In genomic region chr9:69411931-69412740, GRCh38 we compare ENCODE assay signal across 23 cellular contexts.
DNase-seq lines count a peak whose midpoint lies in the region; ATAC-seq and TF ChIP-seq lines count a peak whose summit lies in the region.
"Had no signal": no experiment of that assay in that cellular context is flagged by ENCODE, and none has a peak within 500 bp of the region (broad histone marks: within the 10 kb centered on the region; RNA-seq: fewer than 3 reads in every experiment).

No MANE protein-coding gene starts in this region.

- H4K20me1 ChIP-seq in SK-N-SH (ENCODE audit: insufficient read depth) = no peaks in the 10 kb centered on the region
- H4K20me1 ChIP-seq in osteoblast (ENCODE audit: insufficient read depth, low read length) = no peaks in the 10 kb centered on the region

- H3K27me3 ChIP-seq in SK-N-SH (ENCODE audit: insufficient read depth) (no peaks in the 10 kb centered on the region), heart right ventricle (no peaks in the 10 kb centered on the region), osteoblast (ENCODE audit: insufficient read depth, low read length) (no peaks in the 10 kb centered on the region), aorta (ENCODE audit: control insufficient read depth in 1 of 2, insufficient read depth in 2 of 2, low read length in 1 of 2) (no peaks in the 10 kb centered on the region), A673 (replicated peaks; ENCODE audit: insufficient read depth, low read depth, low read length, poor library complexity) (no peaks in the 10 kb centered on the region)
- H3K27me3 ChIP-seq: testis had no signal

- no peaks in the 10 kb centered on the region for H3F3A ChIP-seq in SK-N-SH (replicated peaks; ENCODE audit: insufficient read depth)

- H3K4me3 ChIP-seq in SK-N-SH (ENCODE audit: low read depth in 2 of 2, low read length in 1 of 2) (no peak overlapping the region), heart right ventricle (peak overlapping the region in 4 of 10 donors; percentile 16 to 42 (median 32)), osteoblast (ENCODE audit: insufficient read depth, low read length) (no peak overlapping the region), aorta (ENCODE audit: low read length in 2 of 2) (no peak overlapping the region), A673 (ENCODE audit: low read depth, low read length, poor library complexity, severe bottlenecking) (no peak overlapping the region)
- H3K4me3 ChIP-seq: PC-9 had no signal

- WGBS in SK-N-SH (ENCODE audit: low lambda C conversion rate) = 82% methylated on average over 33 of the region's 52 CpGs
- WGBS in heart right ventricle, 2 donors = 66 to 76% methylated on average over 52 of the region's 52 CpGs
- 69 to 70% methylated on average over 52 of the region's 52 CpGs for WGBS in aorta, 2 donors

- H3K36me3 ChIP-seq in SK-N-SH (replicated peaks in 1 of 2; ENCODE audit: control insufficient read depth in 1 of 2, insufficient read depth in 2 of 2, low read length in 1 of 2) = no peaks in the 10 kb centered on the region
- no peaks in the 10 kb centered on the region for H3K36me3 ChIP-seq in heart right ventricle
- no peaks in the 10 kb centered on the region for H3K36me3 ChIP-seq in osteoblast (ENCODE audit: insufficient read depth, low read length)
- H3K36me3 ChIP-seq in aorta (ENCODE audit: control insufficient read depth in 1 of 2, insufficient read depth in 2 of 2, low read length in 1 of 2) = no peaks in the 10 kb centered on the region
- no peaks in the 10 kb centered on the region for H3K36me3 ChIP-seq in A673 (ENCODE audit: insufficient read depth, low read length, poor library complexity, severe bottlenecking)

- H3K4me1 ChIP-seq in SK-N-SH (ENCODE audit: control insufficient read depth in 1 of 2, insufficient read depth in 2 of 2, low read depth in 1 of 2, low read length in 1 of 2) (no peaks in the 10 kb centered on the region; a peak in 1 of 4 replicates), heart right ventricle (peaks cover 0 to 12% (median 0%) of the 10 kb centered on the region in 9 donors), osteoblast (ENCODE audit: insufficient read depth, low read length) (peaks cover 3% of the 10 kb centered on the region), aorta (ENCODE audit: control insufficient read depth in 1 of 2, insufficient read depth in 2 of 2, low read length in 2 of 2) (no peaks in the 10 kb centered on the region), A673 (ENCODE audit: insufficient read depth, low read length, poor library complexity, severe bottlenecking) (no peaks in the 10 kb centered on the region)
- H3K4me1 ChIP-seq: parathyroid adenoma, testis had no signal

- no peak overlapping the region for H2AFZ ChIP-seq in SK-N-SH (ENCODE audit: low read depth)
- H2AFZ ChIP-seq in osteoblast (ENCODE audit: low read length) = peak overlapping the region; percentile 90
- H2AFZ ChIP-seq: parathyroid adenoma, PC-9 had no signal

- DNase-seq in SK-N-SH (peak; percentile 27), heart right ventricle (no peak), osteoblast (ENCODE audit: insufficient read length, low spot score, missing footprints) (no peak), aorta (no peak), GM13977 (ENCODE audit: low spot score) (no peak), A673 (ENCODE audit: low spot score) (no peak), NCI-H2227 treated with DMSO at 0.1 percent for 48 hours (lab: John Stamatoyannopoulos, UW) (no peak)
- DNase-seq: activated CD4-positive, alpha-beta T cell treated with anti-CD3 and anti-CD28 coated beads, Interleukin-2, amount 10 ng/mL, durations not matched to agents 24 days and 14 days; activated CD8-positive, alpha-beta memory T cell treated with anti-CD3 and anti-CD28 coated beads, Interleukin-2, amount 10 ng/mL, durations not matched to agents 7 days and 5 days; AML-193; effector memory CD8-positive, alpha-beta T cell; NCI-H1105 treated with DMSO at 0.1 percent for 48 hours; NCI-H2081 treated with DMSO at 0.1 percent for 48 hours; NCI-H446 treated with DMSO at 0.1 percent for 48 hours had no signal

- no peak for TF ChIP-seq RAD21 in SK-N-SH (IDR thresholded peaks at IDR 0.05; ENCODE audit: low read length)

- H3K79me2 ChIP-seq in SK-N-SH (ENCODE audit: insufficient read depth) (no peaks in the 10 kb centered on the region), osteoblast (ENCODE audit: insufficient read depth, low read length) (no peaks in the 10 kb centered on the region)
- H3K79me2 ChIP-seq: parathyroid adenoma had no signal

- H3K9ac ChIP-seq in SK-N-SH = no peak overlapping the region
- H3K9ac ChIP-seq: parathyroid adenoma had no signal

- TF ChIP-seq CTCF in SK-N-SH (IDR thresholded peaks at IDR 0.05) (no peak), heart right ventricle (IDR thresholded peaks at IDR 0.05) (no peak), osteoblast (IDR thresholded peaks at IDR 0.05; ENCODE audit: extremely low read depth, low read depth, low read length) (no peak), GM13977 (IDR thresholded peaks at IDR 0.05; ENCODE audit: extremely low read depth, insufficient read depth, missing control alignments) (no peak), A673 (conservative IDR thresholded peaks at IDR 0.05; ENCODE audit: low read depth, low read length) (no peak)

- no TSS peak for BruUV-seq in A673 (replicated peaks; lab: Mats Ljungman, UMichigan)

- no peaks in the 10 kb centered on the region for H3K9me3 ChIP-seq in SK-N-SH
- no peaks in the 10 kb centered on the region for H3K9me3 ChIP-seq in heart right ventricle
- no peaks in the 10 kb centered on the region for H3K9me3 ChIP-seq in osteoblast (ENCODE audit: low read depth, low read length)
- H3K9me3 ChIP-seq in aorta (ENCODE audit: control insufficient read depth, low read length) = no peaks in the 10 kb centered on the region
- no peaks in the 10 kb centered on the region for H3K9me3 ChIP-seq in A673 (ENCODE audit: low read depth, low read length, poor library complexity, severe bottlenecking)
- H3K9me3 ChIP-seq: testis had no signal

- H3K4me2 ChIP-seq in SK-N-SH = no peak overlapping the region
- peak overlapping the region; percentile 80 for H3K4me2 ChIP-seq in osteoblast (ENCODE audit: insufficient read depth, low read length)
- H3K4me2 ChIP-seq: PC-9 had no signal

- ATAC-seq in SK-N-SH treated with all-trans-retinoic acid at 6 μM for 48 hours (no peak), heart right ventricle (peak in 5 of 8 donors; percentile 10 to 64 (median 31)), aorta (ENCODE audit: low FRiP score) (peak; percentile 38)
- ATAC-seq: activated CD8-positive, alpha-beta memory T cell treated with anti-CD3 and anti-CD28 coated beads, Interleukin-2, amount 10 ng/mL, durations not matched to agents 7 days and 5 days; activated naive CD4-positive, alpha-beta T cell treated with anti-CD3 and anti-CD28 coated beads, Interleukin-2, amount 50 U/mL, for 72 hours; CD8-positive, alpha-beta T cell; effector memory CD8-positive, alpha-beta T cell; stimulated activated memory B cell treated with anti-CD40 and anti-IgM and Interleukin-4, amounts not matched to agents 10 μg/mL and 1 μg/mL and 100 μg/mL, for 72 hours had no signal

- in situ Hi-C loops in GM13977 (cut with MboI; ENCODE audit: low pct_unique_long_range_greater_than_20kb, low sequenced_read_pairs, unreplicated experiment) = no loop called here

- no peaks in the 10 kb centered on the region for H3K9me2 ChIP-seq in SK-N-SH

- intact Hi-C loops in heart right ventricle (cut with DNase I) = no loop called here
- intact Hi-C loops in aorta (cut with DNase I) = no loop called here
- intact Hi-C loops in A673 (cut with micrococcal nuclease; ENCODE audit: unreplicated experiment) = no loop called here

- CTCF ChIA-PET in SK-N-SH (lab: Yijun Ruan, JAX) (interaction anchor here (1.0 to 1.6 kb wide), 6 partner anchors 9 to 694 kb away, joined by 3 to 14 read pairs (median 4); no protein-coding TSS in a partner anchor), A673 (lab: Charles Lee) (no interaction called here)

- H3K27ac ChIP-seq in SK-N-SH (ENCODE audit: low read depth in 2 of 2, low read length in 1 of 2) (no peak overlapping the region), heart right ventricle (peak overlapping the region in 2 of 10 donors; percentile 35 to 46), osteoblast (ENCODE audit: low read depth, low read length) (no peak overlapping the region), aorta (ENCODE audit: low read depth in 1 of 2, low read length in 2 of 2) (no peak overlapping the region), A673 (ENCODE audit: low read depth, low read length, poor library complexity, severe bottlenecking) (no peak overlapping the region)
- H3K27ac ChIP-seq: 22Rv1, HL-60, parathyroid adenoma, PC-9, testis had no signal

- no peak for TF ChIP-seq EP300 in SK-N-SH (IDR thresholded peaks at IDR 0.05; ENCODE audit: borderline replicate concordance in 1 of 2, low read depth in 1 of 2, low read length in 1 of 2)

- POLR2A ChIA-PET in SK-N-SH (lab: Yijun Ruan, JAX) (no interaction called here), A673 (lab: Charles Lee; ENCODE audit: low non-redundant PET) (no interaction called here)

TF ChIP-seq in SK-N-SH, 30 proteins besides CTCF, POLR2A, EP300 and RAD21 (continues in another document):
- no peak for TF ChIP-seq SMC3 (IDR thresholded peaks at IDR 0.05; ENCODE audit: low read depth, low read length)
- TF ChIP-seq POLR2AphosphoS5 (IDR thresholded peaks at IDR 0.05; ENCODE audit: low read depth, low read length) = no peak
- no peak for TF ChIP-seq EZH2phosphoT487 (IDR thresholded peaks at IDR 0.05; ENCODE audit: borderline replicate concordance, low read depth)
- no peak for TF ChIP-seq ELF1 (IDR thresholded peaks at IDR 0.05)
- no peak for TF ChIP-seq MXI1 (IDR thresholded peaks at IDR 0.05; ENCODE audit: low read depth, low read length)
- no peak for TF ChIP-seq MAX (IDR thresholded peaks at IDR 0.05; ENCODE audit: low read depth)
- TF ChIP-seq TCF12 (IDR thresholded peaks at IDR 0.05) = no peak
- no peak for TF ChIP-seq JUND (IDR thresholded peaks at IDR 0.05)

TF ChIP-seq in SK-N-SH treated with all-trans-retinoic acid at 6 μM for 48 hours, 23 proteins besides CTCF, POLR2A, EP300 and RAD21 (continues in another document):
- TF ChIP-seq ARNTL (CRISPR knock-in tag; IDR thresholded peaks at IDR 0.05; ENCODE audit: borderline replicate concordance, low read depth) (no peak), RARB (CRISPR knock-in tag; IDR thresholded peaks at IDR 0.05) (no peak), PPARA (CRISPR knock-in tag; IDR thresholded peaks at IDR 0.05; ENCODE audit: borderline replicate concordance) (no peak), TOX (CRISPR knock-in tag; IDR thresholded peaks at IDR 0.05; ENCODE audit: borderline replicate concordance) (no peak), ZC3H10 (CRISPR knock-in tag; IDR thresholded peaks at IDR 0.05) (no peak), ESRRG (CRISPR knock-in tag; IDR thresholded peaks at IDR 0.05) (no peak), BACH2 (CRISPR knock-in tag; IDR thresholded peaks at IDR 0.05; ENCODE audit: borderline replicate concordance) (no peak)
